In the genomic region with DNA sequence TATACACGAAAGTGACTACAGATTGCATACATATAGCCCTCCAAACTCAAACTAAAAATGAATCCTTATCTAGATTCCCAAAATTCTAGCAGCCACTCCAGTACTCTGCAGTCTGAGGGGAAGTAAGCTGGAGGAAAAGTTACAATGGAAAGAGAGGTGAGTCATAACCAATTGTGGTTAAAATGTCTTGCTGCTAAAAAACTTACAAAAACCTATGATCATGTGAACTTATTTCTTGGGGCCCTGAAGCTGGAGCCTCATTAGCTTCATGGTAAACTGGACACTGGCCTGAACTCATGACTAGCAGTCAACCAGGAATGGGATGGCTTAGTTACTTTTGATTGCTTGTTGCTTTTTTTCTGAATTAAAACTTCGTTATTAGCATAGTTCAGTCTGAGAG, we compare ENCODE assay signal across 16 cellular contexts.
DNase-seq lines count a peak whose midpoint lies in the region; ATAC-seq, FAIRE-seq and TF ChIP-seq lines count a peak whose summit lies in the region.
"Had no signal": no experiment of that assay in that cellular context is flagged by ENCODE, and none has a peak within 500 bp of the region (broad histone marks: within the 10 kb centered on the region; RNA-seq: fewer than 3 reads in every experiment).

No MANE protein-coding gene starts in this region.

- H3K9me1 ChIP-seq in keratinocyte (ENCODE audit: control insufficient read depth, extremely low read depth, insufficient read depth, low read length), result no peaks in the 10 kb centered on the region

- H3K27ac ChIP-seq in keratinocyte (ENCODE audit: control insufficient read depth, insufficient read depth, low read length) (no peak overlapping the region), caudate nucleus (ENCODE audit: low read depth, low read length) (no peak overlapping the region)
- H3K27ac ChIP-seq: BLaER1, parathyroid adenoma, suprapubic skin had no signal

- H3K79me2 ChIP-seq in keratinocyte (ENCODE audit: control insufficient read depth, insufficient read depth, low read length), result no peaks in the 10 kb centered on the region
- H3K79me2 ChIP-seq: parathyroid adenoma had no signal

- H3K4me3 ChIP-seq in adipocyte (ENCODE audit: low read length) (no peak overlapping the region), keratinocyte (ENCODE audit: control insufficient read depth in 2 of 3, extremely low read depth in 1 of 3, insufficient read depth in 2 of 3, low read depth in 1 of 3, low read length in 3 of 3) (no peak overlapping the region)
- H3K4me3 ChIP-seq: BLaER1, mucosa of descending colon, suprapubic skin had no signal

- no peak for ATAC-seq in GM18505 (IDR thresholded peaks at IDR 0.05; ENCODE audit: unreplicated experiment)
- ATAC-seq: mucosa of descending colon had no signal

- H3K9ac ChIP-seq in adipocyte (ENCODE audit: low read length) (no peak overlapping the region), keratinocyte (ENCODE audit: control insufficient read depth, extremely low read depth, insufficient read depth, low read length) (no peak overlapping the region)
- H3K9ac ChIP-seq: BLaER1, parathyroid adenoma had no signal

- H3K36me3 ChIP-seq in adipocyte (ENCODE audit: control insufficient read depth, insufficient read depth, low read length, severe bottlenecking) (no peaks in the 10 kb centered on the region), keratinocyte (ENCODE audit: control insufficient read depth in 2 of 2, extremely low read depth in 1 of 2, insufficient read depth in 2 of 2, low read length in 2 of 2) (no peaks in the 10 kb centered on the region)
- H3K36me3 ChIP-seq: BLaER1, suprapubic skin had no signal

- H3K27me3 ChIP-seq in adipocyte (replicated peaks; ENCODE audit: control insufficient read depth, insufficient read depth, low read length) (no peaks in the 10 kb centered on the region), keratinocyte (ENCODE audit: control insufficient read depth, extremely low read depth, insufficient read depth, low read length) (no peaks in the 10 kb centered on the region)
- H3K27me3 ChIP-seq: BLaER1, suprapubic skin had no signal

- no peak for TF ChIP-seq POLR2A in GM18505 (IDR thresholded peaks at IDR 0.05; ENCODE audit: borderline replicate concordance, extremely low read depth, insufficient read depth, insufficient read length)

- peaks cover 11% of the 10 kb centered on the region for H3K4me1 ChIP-seq in adipocyte (ENCODE audit: control insufficient read depth, insufficient read depth, low read length)
- peaks cover 6% of the 10 kb centered on the region for H3K4me1 ChIP-seq in keratinocyte (ENCODE audit: control insufficient read depth, extremely low read depth, insufficient read depth, low read length)
- H3K4me1 ChIP-seq: BLaER1, parathyroid adenoma, suprapubic skin had no signal

- FAIRE-seq in HTR-8/SVneo (lab: Jason Lieb, UNC), result no peak
- peak; percentile 48 for FAIRE-seq in keratinocyte (lab: Jason Lieb, UNC)

- in situ Hi-C loops in Caki2 (cut with HindIII; ENCODE audit: low pct_unique_long_range_greater_than_20kb, low sequenced_read_pairs), result no loop called here

- dilution Hi-C loops in keratinocyte (cut with MboI; ENCODE audit: extremely low pct_ligation_motif_present, low sequenced_read_pairs), result no loop called here

- no peak for TF ChIP-seq CTCF in keratinocyte (optimal IDR thresholded peaks at IDR 0.05 in 1 of 3, IDR thresholded peaks at IDR 0.05 in 1 of 3, conservative IDR thresholded peaks at IDR 0.05 in 1 of 3; ENCODE audit: extremely low read depth in 1 of 3, insufficient read depth in 2 of 3, low read length in 3 of 3)
- no peak for TF ChIP-seq CTCF in GM10248 (IDR thresholded peaks at IDR 0.05; ENCODE audit: control extremely low read depth, extremely low read depth, low read depth, missing control alignments)

- CTCF ChIA-PET in GM10248 (lab: Yijun Ruan, JAX), result no interaction called here

- POLR2A ChIA-PET in GM10248 (lab: Yijun Ruan, JAX), result no interaction called here

- H2AFZ ChIP-seq in keratinocyte (ENCODE audit: control insufficient read depth, low read length), result no peak overlapping the region
- H2AFZ ChIP-seq: parathyroid adenoma had no signal

- H3K9me3 ChIP-seq in adipocyte (ENCODE audit: control insufficient read depth, low read length) (peaks cover 11% of the 10 kb centered on the region), keratinocyte (ENCODE audit: control insufficient read depth, low read depth, low read length) (no peaks in the 10 kb centered on the region)
- H3K9me3 ChIP-seq: BLaER1, mucosa of descending colon, suprapubic skin had no signal

- H4K20me1 ChIP-seq in keratinocyte (ENCODE audit: control insufficient read depth, extremely low read depth, insufficient read depth, low read length), result no peaks in the 10 kb centered on the region
- H4K20me1 ChIP-seq: BLaER1 had no signal

- no peak overlapping the region for H3K4me2 ChIP-seq in keratinocyte (ENCODE audit: control insufficient read depth, extremely low read depth, insufficient read depth, low read depth, low read length)
- H3K4me2 ChIP-seq: BLaER1 had no signal

- DNase-seq in Caki2 (ENCODE audit: low read depth), result peak; percentile 8
- peak; percentile 5 for DNase-seq in HTR-8/SVneo (ENCODE audit: insufficient read length, low spot score)
- DNase-seq in adipocyte (ENCODE audit: low read depth), result peak; percentile 16
- DNase-seq in keratinocyte (ENCODE audit: low read depth, low spot score), result no peak
- DNase-seq in GM10248 (ENCODE audit: extremely low spot score), result no peak
- DNase-seq in caudate nucleus (lab: John Stamatoyannopoulos, UW), result no peak
- no peak for DNase-seq in effector CD8-positive, alpha-beta T cell (lab: John Stamatoyannopoulos, UW)
- DNase-seq: activated CD4-positive, CD25-positive, alpha-beta regulatory T cell; islet precursor cell; mucosa of descending colon; NCI-H1105; SW 1271 had no signal

Comparison
In these comparisons a context has a peak if more than half of its experiments do, and no peak if none do; other contexts are left out.
1. DNase-seq: peak in Caki2 (single experiment), HTR-8/SVneo (single experiment) and adipocyte (single experiment); none in keratinocyte (single experiment), GM10248 (single experiment), caudate nucleus (0 of 61) and effector CD8-positive, alpha-beta T cell (single experiment).